In the genomic region with DNA sequence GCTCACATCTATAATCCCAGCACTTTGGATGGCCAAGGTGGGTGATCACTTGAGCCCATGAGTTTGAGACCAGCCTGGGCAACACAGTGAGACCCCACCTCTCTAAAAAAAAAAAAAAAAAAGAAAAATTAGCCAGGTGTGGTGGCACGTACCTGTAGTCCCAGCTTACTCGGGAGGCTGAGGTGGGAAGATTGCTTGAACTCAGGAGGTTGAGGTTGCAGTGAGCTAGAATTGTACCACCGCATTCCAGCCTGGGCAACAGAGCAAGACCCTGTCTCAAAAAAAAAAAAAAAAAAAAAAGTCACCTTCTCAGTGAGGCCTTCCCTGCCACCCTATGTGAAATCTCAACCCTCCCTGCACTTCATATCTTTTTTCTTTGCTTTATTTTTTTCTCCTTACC, we compare ENCODE assay signal across 2 cellular contexts.
TF ChIP-seq lines count a peak whose summit lies in the region.

No MANE protein-coding gene starts in this region.

TF ChIP-seq in HEK293, 187 proteins besides CTCF, POLR2A, EP300 and RAD21:
- TF ChIP-seq, protein P1, sequence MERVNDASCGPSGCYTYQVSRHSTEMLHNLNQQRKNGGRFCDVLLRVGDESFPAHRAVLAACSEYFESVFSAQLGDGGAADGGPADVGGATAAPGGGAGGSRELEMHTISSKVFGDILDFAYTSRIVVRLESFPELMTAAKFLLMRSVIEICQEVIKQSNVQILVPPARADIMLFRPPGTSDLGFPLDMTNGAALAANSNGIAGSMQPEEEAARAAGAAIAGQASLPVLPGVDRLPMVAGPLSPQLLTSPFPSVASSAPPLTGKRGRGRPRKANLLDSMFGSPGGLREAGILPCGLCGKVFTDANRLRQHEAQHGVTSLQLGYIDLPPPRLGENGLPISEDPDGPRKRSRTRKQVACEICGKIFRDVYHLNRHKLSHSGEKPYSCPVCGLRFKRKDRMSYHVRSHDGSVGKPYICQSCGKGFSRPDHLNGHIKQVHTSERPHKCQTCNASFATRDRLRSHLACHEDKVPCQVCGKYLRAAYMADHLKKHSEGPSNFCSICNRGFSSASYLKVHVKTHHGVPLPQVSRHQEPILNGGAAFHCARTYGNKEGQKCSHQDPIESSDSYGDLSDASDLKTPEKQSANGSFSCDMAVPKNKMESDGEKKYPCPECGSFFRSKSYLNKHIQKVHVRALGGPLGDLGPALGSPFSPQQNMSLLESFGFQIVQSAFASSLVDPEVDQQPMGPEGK (tag by site-specific recombination; IDR thresholded peaks at IDR 0.05) = no peak
- TF ChIP-seq ZBTB44 (tag by site-specific recombination; IDR thresholded peaks at IDR 0.05) = no peak
- TF ChIP-seq ZXDB (tag by site-specific recombination; IDR thresholded peaks at IDR 0.05) = no peak
- TF ChIP-seq, protein P2, sequence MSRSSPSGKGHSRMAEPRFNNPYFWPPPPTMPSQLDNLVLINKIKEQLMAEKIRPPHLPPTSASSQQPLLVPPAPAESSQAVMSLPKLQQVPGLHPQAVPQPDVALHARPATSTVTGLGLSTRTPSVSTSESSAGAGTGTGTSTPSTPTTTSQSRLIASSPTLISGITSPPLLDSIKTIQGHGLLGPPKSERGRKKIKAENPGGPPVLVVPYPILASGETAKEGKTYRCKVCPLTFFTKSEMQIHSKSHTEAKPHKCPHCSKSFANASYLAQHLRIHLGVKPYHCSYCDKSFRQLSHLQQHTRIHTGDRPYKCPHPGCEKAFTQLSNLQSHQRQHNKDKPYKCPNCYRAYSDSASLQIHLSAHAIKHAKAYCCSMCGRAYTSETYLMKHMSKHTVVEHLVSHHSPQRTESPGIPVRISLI (tag by site-specific recombination; IDR thresholded peaks at IDR 0.05) = peak; percentile 37
- no peak for TF ChIP-seq ZNF561 (tag by site-specific recombination; IDR thresholded peaks at IDR 0.05; ENCODE audit: borderline replicate concordance)
- no peak for TF ChIP-seq ZBTB49 (tag by site-specific recombination; IDR thresholded peaks at IDR 0.05; ENCODE audit: low read depth)
- TF ChIP-seq, protein P3, sequence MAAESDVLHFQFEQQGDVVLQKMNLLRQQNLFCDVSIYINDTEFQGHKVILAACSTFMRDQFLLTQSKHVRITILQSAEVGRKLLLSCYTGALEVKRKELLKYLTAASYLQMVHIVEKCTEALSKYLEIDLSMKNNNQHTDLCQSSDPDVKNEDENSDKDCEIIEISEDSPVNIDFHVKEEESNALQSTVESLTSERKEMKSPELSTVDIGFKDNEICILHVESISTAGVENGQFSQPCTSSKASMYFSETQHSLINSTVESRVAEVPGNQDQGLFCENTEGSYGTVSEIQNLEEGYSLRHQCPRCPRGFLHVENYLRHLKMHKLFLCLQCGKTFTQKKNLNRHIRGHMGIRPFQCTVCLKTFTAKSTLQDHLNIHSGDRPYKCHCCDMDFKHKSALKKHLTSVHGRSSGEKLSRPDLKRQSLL (tag by site-specific recombination; IDR thresholded peaks at IDR 0.05) = no peak
- TF ChIP-seq ZNF121 (tag by site-specific recombination; IDR thresholded peaks at IDR 0.05) = peak; percentile 91

TF ChIP-seq in K562, 482 proteins besides CTCF, POLR2A, EP300 and RAD21:
- TF ChIP-seq ZNF121 (CRISPR knock-in tag; conservative IDR thresholded peaks at IDR 0.05) (peak; percentile 98), NELFE (IDR thresholded peaks at IDR 0.05; ENCODE audit: insufficient read depth, insufficient read length) (no peak), RBM25 (IDR thresholded peaks at IDR 0.05; ENCODE audit: low read depth, low read length, severe bottlenecking) (peak; percentile 66), ZNF165 (CRISPR knock-in tag; IDR thresholded peaks at IDR 0.05; ENCODE audit: borderline replicate concordance) (no peak), BRF2 (IDR thresholded peaks at IDR 0.05; ENCODE audit: borderline replicate concordance, insufficient read depth, insufficient read length) (no peak), BCOR (IDR thresholded peaks at IDR 0.05) (peak; percentile 48; the same call in 1 of the 2 replicates), MAX (CRISPR knock-in tag; IDR thresholded peaks at IDR 0.05) (no peak)
- TF ChIP-seq, protein P4, sequence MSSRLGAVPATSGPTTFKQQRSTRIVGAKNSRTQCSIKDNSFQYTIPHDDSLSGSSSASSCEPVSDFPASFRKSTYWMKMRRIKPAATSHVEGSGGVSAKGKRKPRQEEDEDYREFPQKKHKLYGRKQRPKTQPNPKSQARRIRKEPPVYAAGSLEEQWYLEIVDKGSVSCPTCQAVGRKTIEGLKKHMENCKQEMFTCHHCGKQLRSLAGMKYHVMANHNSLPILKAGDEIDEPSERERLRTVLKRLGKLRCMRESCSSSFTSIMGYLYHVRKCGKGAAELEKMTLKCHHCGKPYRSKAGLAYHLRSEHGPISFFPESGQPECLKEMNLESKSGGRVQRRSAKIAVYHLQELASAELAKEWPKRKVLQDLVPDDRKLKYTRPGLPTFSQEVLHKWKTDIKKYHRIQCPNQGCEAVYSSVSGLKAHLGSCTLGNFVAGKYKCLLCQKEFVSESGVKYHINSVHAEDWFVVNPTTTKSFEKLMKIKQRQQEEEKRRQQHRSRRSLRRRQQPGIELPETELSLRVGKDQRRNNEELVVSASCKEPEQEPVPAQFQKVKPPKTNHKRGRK (tag; IDR thresholded peaks at IDR 0.05) = peak; percentile 74; the same call in 1 of the 2 replicates
